In genomic region chrX:150854856-150855255, GRCh38 we compare ENCODE assay signal across 19 cellular contexts. TPM values are rescaled to one million over a fixed set of nuclear protein-coding genes. Genes with fewer than 3 reads are reported as not detected.
DNase-seq lines count a peak whose midpoint lies in the region; TF ChIP-seq lines count a peak whose summit lies in the region.
"Had no signal": no experiment of that assay in that cellular context is flagged by ENCODE, and none has a peak within 500 bp of the region (broad histone marks: within the 10 kb centered on the region; RNA-seq: fewer than 3 reads in every experiment).

No MANE protein-coding gene starts in this region.

- POLR2A ChIA-PET in activated CD4-positive, alpha-beta memory T cell treated with anti-CD3 and anti-CD28 coated beads, Interleukin-2, amount 10 ng/mL, durations not matched to agents 7 days and 5 days (lab: Charles Lee): no interaction called here

- H3K36me3 Mint-ChIP-seq in glutamatergic neuron (ENCODE audit: unreplicated experiment): peaks cover 13% of the 10 kb centered on the region
- H3K36me3 Mint-ChIP-seq in activated CD4-positive, alpha-beta memory T cell treated with anti-CD3 and anti-CD28 coated beads, Interleukin-2, amount 10 ng/mL, durations not matched to agents 7 days and 5 days (ENCODE audit: low read depth): peaks cover 28% of the 10 kb centered on the region

- H3K27me3 Mint-ChIP-seq in glutamatergic neuron (ENCODE audit: unreplicated experiment): peaks cover 5% of the 10 kb centered on the region
- no peaks in the 10 kb centered on the region for H3K27me3 Mint-ChIP-seq in activated CD4-positive, alpha-beta memory T cell treated with anti-CD3 and anti-CD28 coated beads, Interleukin-2, amount 10 ng/mL, durations not matched to agents 7 days and 5 days

- no peak for TF ChIP-seq CTCF in glutamatergic neuron (IDR thresholded peaks at IDR 0.05; ENCODE audit: partially characterized antibody, unreplicated experiment)

- peak; percentile 6 for DNase-seq in NCI-H748 (lab: John Stamatoyannopoulos, UW; ENCODE audit: unreplicated experiment)
- DNase-seq in NCI-H748 treated with DMSO at 0.1 percent for 48 hours (lab: John Stamatoyannopoulos, UW): no peak
- DNase-seq in Jurkat, Clone E6-1 (ENCODE audit: low read depth, low spot score): peak; percentile 42
- peak; percentile 84 for DNase-seq in NCI-H524 treated with DMSO at 0.1 percent for 48 hours (lab: John Stamatoyannopoulos, UW)
- peak; percentile 18 for DNase-seq in glutamatergic neuron
- DNase-seq in activated CD4-positive, alpha-beta memory T cell treated with anti-CD3 and anti-CD28 coated beads, Interleukin-2, amount 10 ng/mL, durations not matched to agents 7 days and 5 days: no peak
- no peak for DNase-seq in amygdala (lab: John Stamatoyannopoulos, UW)
- no peak for DNase-seq in dedifferentiated amniotic fluid mesenchymal stem cell (ENCODE audit: extremely low spot score)
- DNase-seq: activated CD4-positive, alpha-beta T cell treated with anti-CD3 and anti-CD28 coated beads, Interleukin-2, amount 50 U/mL, for 4 hours; hippocampal formation; NCI-H1048; occipital lobe; OCI-M1; SIG-M5; testis had no signal

- peaks cover 14% of the 10 kb centered on the region for H3K4me1 Mint-ChIP-seq in glutamatergic neuron (ENCODE audit: low read depth, unreplicated experiment)
- H3K4me1 Mint-ChIP-seq in activated CD4-positive, alpha-beta memory T cell treated with anti-CD3 and anti-CD28 coated beads, Interleukin-2, amount 10 ng/mL, durations not matched to agents 7 days and 5 days: peaks cover 3% of the 10 kb centered on the region

- peaks cover 13% of the 10 kb centered on the region for H3K9me3 Mint-ChIP-seq in glutamatergic neuron (ENCODE audit: unreplicated experiment)
- H3K9me3 Mint-ChIP-seq in activated CD4-positive, alpha-beta memory T cell treated with anti-CD3 and anti-CD28 coated beads, Interleukin-2, amount 10 ng/mL, durations not matched to agents 7 days and 5 days: peaks cover 20% of the 10 kb centered on the region

- peak overlapping the region; percentile 38 for H3K4me3 Mint-ChIP-seq in glutamatergic neuron (ENCODE audit: unreplicated experiment)
- no peak overlapping the region for H3K4me3 Mint-ChIP-seq in activated CD4-positive, alpha-beta memory T cell treated with anti-CD3 and anti-CD28 coated beads, Interleukin-2, amount 10 ng/mL, durations not matched to agents 7 days and 5 days
- H3K4me3 Mint-ChIP-seq: GM23338 had no signal

- H3K27ac Mint-ChIP-seq in glutamatergic neuron (ENCODE audit: unreplicated experiment): peak overlapping the region; percentile 90
- no peak overlapping the region for H3K27ac Mint-ChIP-seq in activated CD4-positive, alpha-beta memory T cell treated with anti-CD3 and anti-CD28 coated beads, Interleukin-2, amount 10 ng/mL, durations not matched to agents 7 days and 5 days
- H3K27ac Mint-ChIP-seq: GM23338 had no signal

- CTCF ChIA-PET in activated CD4-positive, alpha-beta memory T cell treated with anti-CD3 and anti-CD28 coated beads, Interleukin-2, amount 10 ng/mL, durations not matched to agents 7 days and 5 days (lab: Charles Lee): no interaction called here

- H3K4me3 ChIP-seq in Jurkat, Clone E6-1 (ENCODE audit: low read length): no peak overlapping the region
- H3K4me3 ChIP-seq: GM23338, K562, lung, right atrium auricular region, testis had no signal

RNA-seq across cellular contexts. Expression of gene CD99L2, which starts 43.6 kb away (rescaled TPM):
- 17.7 TPM for polyA plus RNA-seq in Jurkat, Clone E6-1 (2012; ENCODE audit: insufficient read depth, insufficient read length)
- total RNA-seq in glutamatergic neuron (ENCODE audit: unreplicated experiment): 49.9 TPM
- total RNA-seq in activated CD4-positive, alpha-beta memory T cell treated with anti-CD3 and anti-CD28 coated beads, Interleukin-2, amount 10 ng/mL, durations not matched to agents 7 days and 5 days: 10 to 100 TPM; 16.6 to 17.0 TPM

Comparison
In these comparisons a context has a peak if more than half of its experiments do, and no peak if none do; other contexts are left out.
1. DNase-seq: peak in NCI-H748 (single experiment), Jurkat, Clone E6-1 (single experiment), NCI-H524 treated with DMSO at 0.1 percent for 48 hours (single experiment) and glutamatergic neuron (single experiment); none in NCI-H748 treated with DMSO at 0.1 percent for 48 hours (single experiment), activated CD4-positive, alpha-beta memory T cell treated with anti-CD3 and anti-CD28 coated beads, Interleukin-2, amount 10 ng/mL, durations not matched to agents 7 days and 5 days (single experiment), amygdala (0 of 56) and dedifferentiated amniotic fluid mesenchymal stem cell (single experiment).